In the genomic region with DNA sequence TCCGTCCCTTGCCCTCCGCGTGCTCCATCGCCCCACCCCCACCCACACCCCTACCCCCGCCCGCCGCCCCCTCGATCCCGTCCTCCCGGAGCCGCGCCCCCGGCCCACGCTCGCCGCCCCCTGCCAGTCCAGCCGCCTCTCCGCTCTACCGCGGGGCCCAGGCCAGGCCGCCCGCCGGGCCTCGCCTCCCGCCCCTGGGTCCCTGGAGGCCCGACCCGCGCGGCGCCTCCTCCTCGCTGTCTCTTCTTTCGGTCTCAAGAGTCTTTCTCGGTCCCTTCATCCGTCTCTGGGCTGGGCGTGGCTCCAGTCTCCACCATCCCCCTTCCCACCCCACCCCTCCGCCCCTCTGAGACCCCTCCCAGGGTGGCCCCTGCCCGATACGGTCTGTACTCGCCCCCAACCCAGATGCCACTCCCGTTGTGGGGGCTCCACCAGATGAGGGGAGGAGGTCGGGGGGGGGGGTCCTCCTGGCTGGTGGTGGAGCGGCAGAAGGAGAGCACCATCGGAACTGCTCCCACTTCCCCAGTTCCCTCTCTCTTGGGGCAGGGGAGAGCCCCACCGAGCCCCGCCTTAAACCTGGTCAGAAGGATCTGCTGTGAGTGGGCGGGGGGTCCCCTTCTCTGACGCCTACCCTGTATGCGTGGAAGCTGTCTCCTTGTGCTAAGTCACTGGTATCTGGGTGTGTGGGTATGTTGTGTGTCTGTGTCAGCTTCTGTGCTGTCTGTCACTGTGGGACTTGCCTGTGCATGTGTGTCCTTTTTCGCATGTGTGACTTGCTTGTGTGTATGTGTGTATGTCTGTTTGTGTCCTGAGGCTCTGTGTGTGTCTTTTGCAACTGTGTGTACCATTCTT, we compare ENCODE assay signal across 8 cellular contexts. TPM values are rescaled to one million over a fixed set of nuclear protein-coding genes. Genes with fewer than 3 reads are reported as not detected.
DNase-seq lines count a peak whose midpoint lies in the region; ATAC-seq and TF ChIP-seq lines count a peak whose summit lies in the region.

No MANE protein-coding gene starts in this region.

- H3K79me2 ChIP-seq in OCI-LY7 (ENCODE audit: insufficient read depth, low read depth, low read length): peaks cover 57% of the 10 kb centered on the region

- H3K9ac ChIP-seq in skeletal muscle satellite cell (ENCODE audit: low read depth, low read length): peak overlapping the region; percentile 88

- CTCF ChIA-PET in AG04449 (lab: Yijun Ruan, JAX): interaction anchor here (1.0 kb wide), 1 partner anchor 34 kb away, joined by 3 read pairs; no protein-coding TSS in a partner anchor
- CTCF ChIA-PET in OCI-LY7 (lab: Charles Lee; ENCODE audit: unreplicated experiment): no interaction called here

- H3K4me1 ChIP-seq in OCI-LY7 (ENCODE audit: insufficient read depth, low read length, poor library complexity, severe bottlenecking) (peaks cover 79% of the 10 kb centered on the region), right cardiac atrium (ENCODE audit: control insufficient read depth, insufficient read depth, low read length) (peaks cover 27% of the 10 kb centered on the region), skeletal muscle satellite cell (ENCODE audit: control insufficient read depth, insufficient read depth, low read length) (peaks cover 30% of the 10 kb centered on the region)

- H3K36me3 Mint-ChIP-seq in activated naive CD4-positive, alpha-beta T cell treated with anti-CD3 and anti-CD28 coated beads, Interleukin-2, amount 50 U/mL, for 24 hours: no peaks in the 10 kb centered on the region

- H2AFZ ChIP-seq in OCI-LY7 (ENCODE audit: low read length): no peak overlapping the region

- H3K36me3 ChIP-seq in OCI-LY7 (ENCODE audit: insufficient read depth, low read length) (peaks cover 42% of the 10 kb centered on the region; the same call in 1 of the 2 replicates), skeletal muscle satellite cell (ENCODE audit: insufficient read depth, low read length) (no peaks in the 10 kb centered on the region)

- H4K20me1 ChIP-seq in OCI-LY7 (ENCODE audit: insufficient read depth, low read length): peaks cover 14% of the 10 kb centered on the region; the same call in 1 of the 2 replicates

- H3K27ac Mint-ChIP-seq in activated naive CD4-positive, alpha-beta T cell treated with anti-CD3 and anti-CD28 coated beads, Interleukin-2, amount 50 U/mL, for 24 hours: peak overlapping the region; percentile 79

- TF ChIP-seq CTCF in AG04449 (IDR thresholded peaks at IDR 0.05; ENCODE audit: insufficient read depth, low read length, missing control alignments) (no peak), OCI-LY7 (conservative IDR thresholded peaks at IDR 0.05; ENCODE audit: low read length) (no peak)

- peaks cover 6% of the 10 kb centered on the region for H3K27me3 Mint-ChIP-seq in activated naive CD4-positive, alpha-beta T cell treated with anti-CD3 and anti-CD28 coated beads, Interleukin-2, amount 50 U/mL, for 24 hours

- 10% methylated on average over 49 of the region's 49 CpGs for WGBS in right cardiac atrium

- no peak for DNase-seq in AG04449 (ENCODE audit: low read depth, low spot score)
- DNase-seq in GM19238 (ENCODE audit: insufficient read length, low spot score): peak; percentile 82
- peak; percentile 71 for DNase-seq in OCI-LY7 (ENCODE audit: low spot score)
- DNase-seq in right cardiac atrium: peak; percentile 42 to 80 (median 79)
- no peak for DNase-seq in middle frontal gyrus (ENCODE audit: extremely low spot score, low spot score)

- H3K27ac ChIP-seq in OCI-LY7 (ENCODE audit: low read depth, low read length, poor library complexity, severe bottlenecking) (peak overlapping the region; percentile 94), right cardiac atrium (ENCODE audit: low read length) (peak overlapping the region; percentile 61)

- ATAC-seq in right cardiac atrium (no peak), HG03139 (IDR thresholded peaks at IDR 0.05; ENCODE audit: unreplicated experiment) (no peak)

- H3K4me2 ChIP-seq in OCI-LY7 (ENCODE audit: low read length) (peak overlapping the region; percentile 91), skeletal muscle satellite cell (ENCODE audit: low read length) (peak overlapping the region; percentile 83)

- no peaks in the 10 kb centered on the region for H3K9me3 Mint-ChIP-seq in activated naive CD4-positive, alpha-beta T cell treated with anti-CD3 and anti-CD28 coated beads, Interleukin-2, amount 50 U/mL, for 24 hours

- no peaks in the 10 kb centered on the region for H3K27me3 ChIP-seq in right cardiac atrium (ENCODE audit: control insufficient read depth, insufficient read depth)
- peaks cover 6% of the 10 kb centered on the region for H3K27me3 ChIP-seq in skeletal muscle satellite cell (ENCODE audit: control insufficient read depth, insufficient read depth, low read length)

- peak overlapping the region; percentile 78 for H3K4me3 ChIP-seq in AG04449 (ENCODE audit: low read depth, low read length)
- peak overlapping the region; percentile 96 for H3K4me3 ChIP-seq in OCI-LY7 (ENCODE audit: low read depth, low read length, poor library complexity, severe bottlenecking)
- peak overlapping the region; percentile 68 for H3K4me3 ChIP-seq in right cardiac atrium (ENCODE audit: low read length)
- H3K4me3 ChIP-seq in skeletal muscle satellite cell (ENCODE audit: low read length): peak overlapping the region; percentile 99

- H3K4me3 Mint-ChIP-seq in activated naive CD4-positive, alpha-beta T cell treated with anti-CD3 and anti-CD28 coated beads, Interleukin-2, amount 50 U/mL, for 24 hours: peak overlapping the region; percentile 85

- POLR2A ChIA-PET in AG04449 (lab: Yijun Ruan, JAX) (interaction anchor here (1.5 kb wide), 1 partner anchor 21 kb away, joined by 3 read pairs; no protein-coding TSS in a partner anchor), OCI-LY7 (lab: Charles Lee) (interaction anchor here (3.4 kb wide), 1 partner anchor 34 kb away, joined by 10 read pairs; no protein-coding TSS in a partner anchor)

- no peaks in the 10 kb centered on the region for H3K9me3 ChIP-seq in OCI-LY7 (ENCODE audit: low read length)
- H3K9me3 ChIP-seq in right cardiac atrium (ENCODE audit: control insufficient read depth, low read length): no peaks in the 10 kb centered on the region
- no peaks in the 10 kb centered on the region for H3K9me3 ChIP-seq in skeletal muscle satellite cell (replicated peaks; ENCODE audit: low read length)

- intact Hi-C loops in OCI-LY7 (cut with micrococcal nuclease; ENCODE audit: unreplicated experiment) (loop anchor here (1.0 kb wide), 1 partner anchor 30 kb away; no protein-coding TSS in a partner anchor), right cardiac atrium (cut with DNase I) (loop anchor here in 1 of 4 donors (5.0 kb wide), 1 partner anchor 45 kb away; no protein-coding TSS in a partner anchor)

- no TSS peak for BruUV-seq in OCI-LY7 (replicated peaks; lab: Mats Ljungman, UMichigan)

- peaks cover 23% of the 10 kb centered on the region for H3K4me1 Mint-ChIP-seq in activated naive CD4-positive, alpha-beta T cell treated with anti-CD3 and anti-CD28 coated beads, Interleukin-2, amount 50 U/mL, for 24 hours

- H3K9me2 ChIP-seq in OCI-LY7 (ENCODE audit: insufficient read depth, low read length): no peaks in the 10 kb centered on the region

RNA-seq across cellular contexts. Expression of gene PRKCD, which starts 1.0 kb away (rescaled TPM):
- 9.5 and 13.3 TPM in 2 replicates for total RNA-seq in OCI-LY7 (2014; rRNA removed; shearing (Covaris generic))
- 91.6 and 108 TPM in 2 replicates for total RNA-seq in OCI-LY7 (2022)
- 10 to 100 TPM; 26.2 to 34.4 (median 31.3) TPM for total RNA-seq in right cardiac atrium
- 20.9 TPM for polyA plus RNA-seq in right cardiac atrium
- 3.5 and 3.7 TPM in 2 replicates for total RNA-seq in skeletal muscle satellite cell (2012; rRNA removed)

RNA-seq across cellular contexts. Expression of gene RFT1, which starts 31.8 kb away (rescaled TPM):
- total RNA-seq in OCI-LY7 (2014; rRNA removed; shearing (Covaris generic)): 9.9 and 15.8 TPM in 2 replicates
- total RNA-seq in OCI-LY7 (2022) (34.7 and 34.8 TPM in 2 replicates), right cardiac atrium (10 to 100 TPM; 10.6 to 12.9 (median 12.6) TPM)
- polyA plus RNA-seq in right cardiac atrium: 7.0 TPM
- total RNA-seq in skeletal muscle satellite cell (2012; rRNA removed): 17.5 and 19.2 TPM in 2 replicates

Comparison
In these comparisons a context has a peak if more than half of its experiments do, and no peak if none do; other contexts are left out.
1. DNase-seq: peak in GM19238 (single experiment), OCI-LY7 (single experiment) and right cardiac atrium (3 of 3); none in AG04449 (single experiment) and middle frontal gyrus (single experiment).
2. Peak in every context shown above with its lines, with median percentiles within 50 percentile points of each other: H3K4me3 ChIP-seq.